In genomic region chr1:150513275-150513885, GRCh38 we compare ENCODE assay signal across 14 cellular contexts. TPM values are rescaled to one million over a fixed set of nuclear protein-coding genes. Genes with fewer than 3 reads are reported as not detected.
DNase-seq lines count a peak whose midpoint lies in the region; ATAC-seq and TF ChIP-seq lines count a peak whose summit lies in the region.
"Had no signal": no experiment of that assay in that cellular context is flagged by ENCODE, and none has a peak within 500 bp of the region (broad histone marks: within the 10 kb centered on the region; RNA-seq: fewer than 3 reads in every experiment).

No MANE protein-coding gene starts in this region.

- H3K9me3 ChIP-seq in BLaER1 treated with 17β-estradiol and CSF1 and Interleukin-3, amounts not matched to agents 10 nM and 100 nM (replicated peaks in 1 of 11): no peaks in the 10 kb centered on the region
- no peaks in the 10 kb centered on the region for H3K9me3 ChIP-seq in MG63
- no peaks in the 10 kb centered on the region for H3K9me3 ChIP-seq in mammary epithelial cell (replicated peaks; ENCODE audit: insufficient read depth, low read length)
- H3K9me3 ChIP-seq in lower lobe of right lung: no peaks in the 10 kb centered on the region
- H3K9me3 ChIP-seq: right lobe of liver had no signal

- H4K20me1 ChIP-seq in BLaER1 treated with 17β-estradiol and CSF1 and Interleukin-3, amounts not matched to agents 10 nM and 100 nM: peaks cover 0 to 33% (median 0%) of the 10 kb centered on the region in 11 experiments; a peak in 2 of 22 replicates
- H4K20me1 ChIP-seq in mammary epithelial cell (ENCODE audit: insufficient read depth, low read length): no peaks in the 10 kb centered on the region

- no peak for ATAC-seq in lower lobe of right lung
- ATAC-seq in HG02759 (IDR thresholded peaks at IDR 0.05; ENCODE audit: unreplicated experiment): no peak
- ATAC-seq in HG03175 (IDR thresholded peaks at IDR 0.05; ENCODE audit: unreplicated experiment): no peak
- ATAC-seq: right lobe of liver; stimulated activated naive CD8-positive, alpha-beta T cell treated with anti-CD3 and anti-CD28 coated beads, Interleukin-15, Interleukin-2, amounts not matched to agents 100 U/mL and 50 U/mL, for 24 hours had no signal

- DNase-seq in MG63 (peak; percentile 20), mammary epithelial cell (peak; percentile 32), lower lobe of right lung (peak; percentile 6), NOMO-1 (lab: John Stamatoyannopoulos, UW; ENCODE audit: unreplicated experiment in 2 of 2) (no peak)
- DNase-seq in activated T-cell treated with anti-CD3 and anti-CD28 coated beads, Interleukin-2, amount 50 U/mL, for 1 hour: no peak
- DNase-seq: activated effector memory CD4-positive, alpha-beta T cell treated with anti-CD3 and anti-CD28 coated beads, Interleukin-2, amount 50 U/mL, for 16 hours; AML-193; effector CD4-positive, alpha-beta T cell; naive B cell; stimulated activated naive CD8-positive, alpha-beta T cell treated with anti-CD3 and anti-CD28 coated beads, Interleukin-15, Interleukin-2, amounts not matched to agents 100 U/mL and 50 U/mL, for 24 hours had no signal

- H3K4me2 ChIP-seq in BLaER1 treated with 17β-estradiol and CSF1 and Interleukin-3, amounts not matched to agents 10 nM and 100 nM: peak overlapping the region; percentile 87 to 100 (median 97); a peak in 21 of 22 replicates
- H3K4me2 ChIP-seq in mammary epithelial cell (ENCODE audit: insufficient read depth, low read depth, low read length): no peak overlapping the region

- in situ Hi-C loops in mammary epithelial cell (cut with MboI; ENCODE audit: low sequenced_read_pairs in 2 of 2): no loop called here

- WGBS in mammary epithelial cell (ENCODE audit: low coverage, missing lambda C conversion rate): 89% methylated on average over 7 of the region's 8 CpGs

- BruUV-seq in mammary epithelial cell (replicated peaks; lab: Mats Ljungman, UMichigan): no TSS peak

- peaks cover 74 to 90% (median 88%) of the 10 kb centered on the region in 10 experiments for H3K4me1 ChIP-seq in BLaER1 treated with 17β-estradiol and CSF1 and Interleukin-3, amounts not matched to agents 10 nM and 100 nM
- H3K4me1 ChIP-seq in mammary epithelial cell (ENCODE audit: insufficient read depth, low read length) (peaks cover 13% of the 10 kb centered on the region), lower lobe of right lung (peaks cover 21% of the 10 kb centered on the region)

- CTCF ChIA-PET in mammary epithelial cell (lab: Charles Lee; ENCODE audit: low non-redundant PET): no interaction called here

- TF ChIP-seq CTCF in mammary epithelial cell (conservative IDR thresholded peaks at IDR 0.05 in 1 of 2, IDR thresholded peaks at IDR 0.05 in 1 of 2; ENCODE audit: extremely low read depth in 1 of 2, insufficient read depth in 1 of 2, low read depth in 1 of 2, low read length in 2 of 2): no peak
- no peak for TF ChIP-seq CTCF in lower lobe of right lung (IDR thresholded peaks at IDR 0.05)

- H3K27me3 ChIP-seq in BLaER1 treated with 17β-estradiol and CSF1 and Interleukin-3, amounts not matched to agents 10 nM and 100 nM: no peaks in the 10 kb centered on the region
- H3K27me3 ChIP-seq in MG63 (no peaks in the 10 kb centered on the region), mammary epithelial cell (ENCODE audit: insufficient read depth, low read length) (no peaks in the 10 kb centered on the region), lower lobe of right lung (ENCODE audit: low read depth) (no peaks in the 10 kb centered on the region)
- H3K27me3 ChIP-seq: right lobe of liver had no signal

- peak overlapping the region in 3 of 11 experiments; percentile 17 to 34 (median 22); a peak in 4 of 22 replicates for H3K27ac ChIP-seq in BLaER1 treated with 17β-estradiol and CSF1 and Interleukin-3, amounts not matched to agents 10 nM and 100 nM
- H3K27ac ChIP-seq in mammary epithelial cell (ENCODE audit: insufficient read depth, low read depth, low read length): no peak overlapping the region
- no peak overlapping the region for H3K27ac ChIP-seq in lower lobe of right lung
- H3K27ac ChIP-seq: right lobe of liver had no signal

- H3K36me3 ChIP-seq in BLaER1 treated with 17β-estradiol and CSF1 and Interleukin-3, amounts not matched to agents 10 nM and 100 nM: peaks cover 10 to 37% (median 23%) of the 10 kb centered on the region in 11 experiments; a peak in 21 of 22 replicates
- H3K36me3 ChIP-seq in MG63 (peaks cover 24% of the 10 kb centered on the region), mammary epithelial cell (ENCODE audit: insufficient read depth, low read length) (no peaks in the 10 kb centered on the region), lower lobe of right lung (no peaks in the 10 kb centered on the region)

- H3K79me2 ChIP-seq in mammary epithelial cell (ENCODE audit: insufficient read depth, low read length): no peaks in the 10 kb centered on the region

- H3K4me3 ChIP-seq in BLaER1 treated with 17β-estradiol and CSF1 and Interleukin-3, amounts not matched to agents 10 nM and 100 nM: no peak overlapping the region
- H3K4me3 ChIP-seq in MG63 (no peak overlapping the region), mammary epithelial cell (replicated peaks in 1 of 3; ENCODE audit: insufficient read depth in 1 of 3, low read depth in 2 of 3, low read length in 3 of 3) (no peak overlapping the region), lower lobe of right lung (no peak overlapping the region)
- H3K4me3 ChIP-seq: right lobe of liver had no signal

- H2AFZ ChIP-seq in mammary epithelial cell (ENCODE audit: low read depth, low read length): no peak overlapping the region

- dilution Hi-C loops in mammary epithelial cell (cut with HindIII; ENCODE audit: low sequenced_read_pairs): loop anchor here (5.0 to 10.0 kb wide), 2 partner anchors 61 to 126 kb away; partner anchors contain the start of gene MCL1

- intact Hi-C loops in mammary epithelial cell (cut with micrococcal nuclease) (no loop called here), lower lobe of right lung (cut with DNase I) (no loop called here)

- H3K9ac ChIP-seq in BLaER1 treated with 17β-estradiol and CSF1 and Interleukin-3, amounts not matched to agents 10 nM and 100 nM: peak overlapping the region in 3 of 11 experiments; percentile 1 to 21 (median 9); a peak in 2 of 22 replicates
- no peak overlapping the region for H3K9ac ChIP-seq in mammary epithelial cell (ENCODE audit: insufficient read depth, low read length)

RNA-seq across cellular contexts. Expression of gene FALEC, which starts 2.2 kb away (rescaled TPM):
- not detected in 2 replicates for total RNA-seq in MG63 (2014; rRNA removed; shearing (Covaris generic); ENCODE audit: low replicate concordance)
- not detected for total RNA-seq in mammary epithelial cell
- polyA plus RNA-seq in mammary epithelial cell: not detected
- polyA minus RNA-seq in mammary epithelial cell: not detected
- not detected for total RNA-seq in lower lobe of right lung
- total RNA-seq: right lobe of liver had no signal

RNA-seq across cellular contexts. Expression of gene ECM1, which starts 5.5 kb away (rescaled TPM):
- 9.9 and 13.8 TPM in 2 replicates for total RNA-seq in MG63 (2014; rRNA removed; shearing (Covaris generic); ENCODE audit: low replicate concordance)
- total RNA-seq in mammary epithelial cell: 10 to 100 TPM; 12.5 to 16.2 TPM
- 11.7 TPM for polyA plus RNA-seq in mammary epithelial cell
- 13.3 TPM for polyA minus RNA-seq in mammary epithelial cell
- total RNA-seq in lower lobe of right lung: 16.9 TPM

RNA-seq across cellular contexts. Expression of gene TARS2, which starts 26.2 kb away (rescaled TPM):
- total RNA-seq in MG63 (2014; rRNA removed; shearing (Covaris generic); ENCODE audit: low replicate concordance): 14.7 and 15.4 TPM in 2 replicates
- total RNA-seq in mammary epithelial cell (10 to 100 TPM; 23.3 to 27.0 TPM), lower lobe of right lung (23.7 TPM)
- polyA plus RNA-seq in mammary epithelial cell: 17.9 TPM
- 57.0 TPM for polyA minus RNA-seq in mammary epithelial cell

RNA-seq across cellular contexts. Expression of gene ADAMTSL4, which starts 35.8 kb away (rescaled TPM):
- 3.3 and 3.5 TPM in 2 replicates for total RNA-seq in MG63 (2014; rRNA removed; shearing (Covaris generic); ENCODE audit: low replicate concordance)
- total RNA-seq in mammary epithelial cell (10 to 100 TPM in 1 of 2 donors, 1 to 10 TPM in 1; 2.9 to 98.0 TPM), lower lobe of right lung (164 TPM)
- 4.8 TPM for polyA plus RNA-seq in mammary epithelial cell
- 5.1 TPM for polyA minus RNA-seq in mammary epithelial cell

Comparison
In these comparisons a context has a peak if more than half of its experiments do, and no peak if none do; other contexts are left out.
1. DNase-seq: peak in MG63 (single experiment), mammary epithelial cell (single experiment) and lower lobe of right lung (single experiment); none in activated T-cell treated with anti-CD3 and anti-CD28 coated beads, Interleukin-2, amount 50 U/mL, for 1 hour (single experiment) and NOMO-1 (0 of 2).